ENCODE assay signal across 1 cellular context in the genomic region with DNA sequence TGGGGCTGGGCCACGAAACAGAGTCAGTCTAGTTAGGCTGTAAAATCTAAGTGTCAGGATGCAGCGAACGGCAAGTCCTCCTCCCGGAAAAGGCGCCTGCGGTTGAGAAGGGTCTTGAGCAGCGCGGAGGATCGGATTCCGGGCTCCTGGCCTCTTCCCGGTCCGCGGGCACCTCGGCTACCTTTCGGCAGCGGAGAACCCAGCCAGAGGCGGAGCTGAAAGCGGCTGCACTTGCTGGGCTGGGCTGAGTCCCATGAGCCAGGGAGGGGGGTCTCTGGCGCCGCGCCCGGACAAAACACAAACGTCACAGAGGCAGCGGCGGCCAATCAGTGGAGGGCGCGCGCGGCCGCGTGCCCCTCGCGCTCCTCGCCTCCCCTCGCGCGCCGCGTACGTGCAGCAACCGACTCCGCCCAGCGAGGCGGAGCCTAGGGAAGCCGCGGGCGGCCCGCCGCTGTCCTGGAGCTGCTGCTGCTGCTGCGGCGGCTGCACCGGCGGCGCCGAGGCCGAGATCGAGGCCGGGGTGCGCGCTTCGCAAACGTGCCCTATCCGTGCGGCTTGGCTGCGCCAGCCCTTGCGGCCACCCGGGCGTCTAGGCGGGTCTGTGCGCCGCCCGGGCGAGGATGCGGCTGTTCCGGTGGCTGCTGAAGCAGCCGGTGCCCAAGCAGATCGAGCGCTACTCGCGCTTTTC.
A peak's percentile ranks its signal among the peaks of the same experiment; 100 is the strongest.
TF ChIP-seq lines count a peak whose summit lies in the region.

Gene PDK3, plus strand, starts transcription at position 451 of the 688 bp plus-strand sequence. Its CDS starts 170 bp downstream, at position 621.

TF ChIP-seq in K562, 482 proteins besides CTCF, POLR2A, EP300 and RAD21 (continued from another document and continues in another):
- TF ChIP-seq, protein P1, sequence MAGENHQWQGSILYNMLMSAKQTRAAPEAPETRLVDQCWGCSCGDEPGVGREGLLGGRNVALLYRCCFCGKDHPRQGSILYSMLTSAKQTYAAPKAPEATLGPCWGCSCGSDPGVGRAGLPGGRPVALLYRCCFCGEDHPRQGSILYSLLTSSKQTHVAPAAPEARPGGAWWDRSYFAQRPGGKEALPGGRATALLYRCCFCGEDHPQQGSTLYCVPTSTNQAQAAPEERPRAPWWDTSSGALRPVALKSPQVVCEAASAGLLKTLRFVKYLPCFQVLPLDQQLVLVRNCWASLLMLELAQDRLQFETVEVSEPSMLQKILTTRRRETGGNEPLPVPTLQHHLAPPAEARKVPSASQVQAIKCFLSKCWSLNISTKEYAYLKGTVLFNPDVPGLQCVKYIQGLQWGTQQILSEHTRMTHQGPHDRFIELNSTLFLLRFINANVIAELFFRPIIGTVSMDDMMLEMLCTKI (IDR thresholded peaks at IDR 0.05; ENCODE audit: partially characterized antibody): no peak
- TF ChIP-seq BRF2 (IDR thresholded peaks at IDR 0.05; ENCODE audit: borderline replicate concordance, insufficient read depth, insufficient read length) (no peak), HMGN3 (IDR thresholded peaks at IDR 0.05; ENCODE audit: borderline replicate concordance, extremely low read depth, insufficient read length, low read depth, low read length) (peak; percentile 62), HNRNPLL (IDR thresholded peaks at IDR 0.05; ENCODE audit: low read depth, low read length, poor library complexity, severe bottlenecking) (peak; percentile 49), HMG20B (CRISPR knock-in tag; IDR thresholded peaks at IDR 0.05) (no peak), CTBP1 (IDR thresholded peaks at IDR 0.05; ENCODE audit: borderline replicate concordance) (peak; percentile 79), SIN3B (IDR thresholded peaks at IDR 0.05; ENCODE audit: low read depth) (no peak), ZBTB1 (CRISPR knock-in tag; IDR thresholded peaks at IDR 0.05; ENCODE audit: borderline replicate concordance, low read depth) (no peak), ARID2 (IDR thresholded peaks at IDR 0.05) (no peak), ATF4 (CRISPR knock-in tag; IDR thresholded peaks at IDR 0.05) (no peak), NR4A1 (CRISPR knock-in tag; IDR thresholded peaks at IDR 0.05) (no peak), NR4A1 (tag; IDR thresholded peaks at IDR 0.05) (no peak), DMBX1 (CRISPR knock-in tag; IDR thresholded peaks at IDR 0.05; ENCODE audit: borderline replicate concordance) (no peak), YY1 (IDR thresholded peaks at IDR 0.05; ENCODE audit: borderline replicate concordance in 1 of 3, control insufficient read depth in 1 of 3, extremely low read depth in 1 of 3, insufficient read depth in 3 of 3, insufficient read length in 1 of 3, insufficient replicate concordance in 2 of 3, low read depth in 1 of 3, low read length in 2 of 3) (no peak), WHSC1 (IDR thresholded peaks at IDR 0.05; ENCODE audit: low read length) (no peak), MNT (conservative IDR thresholded peaks at IDR 0.05) (no peak), FOSL1 (tag; conservative IDR thresholded peaks at IDR 0.05) (no peak), ZNF3 (CRISPR knock-in tag; IDR thresholded peaks at IDR 0.05) (no peak), NFXL1 (CRISPR knock-in tag; IDR thresholded peaks at IDR 0.05) (no peak), ARID1B (IDR thresholded peaks at IDR 0.05) (no peak), RBM39 (optimal IDR thresholded peaks at IDR 0.05; ENCODE audit: low read depth, low read length) (no peak), GABPB1 (CRISPR knock-in tag; IDR thresholded peaks at IDR 0.05) (no peak), PURB (CRISPR knock-in tag; IDR thresholded peaks at IDR 0.05; ENCODE audit: low read depth) (no peak), NELFE (IDR thresholded peaks at IDR 0.05; ENCODE audit: insufficient read depth, insufficient read length) (no peak), CREM (IDR thresholded peaks at IDR 0.05; ENCODE audit: low read depth) (peak; percentile 42), JUND (IDR thresholded peaks at IDR 0.05; ENCODE audit: borderline replicate concordance, low read depth, low read length) (no peak), JUND (tag; IDR thresholded peaks at IDR 0.05; ENCODE audit: borderline replicate concordance, low read depth, low read length) (no peak; the same call in 2 of the 3 replicates), SNRNP70 (optimal IDR thresholded peaks at IDR 0.05; ENCODE audit: low read depth, low read length) (no peak), KLF6 (CRISPR knock-in tag; IDR thresholded peaks at IDR 0.05; ENCODE audit: borderline replicate concordance) (no peak), TFE3 (CRISPR knock-in tag; IDR thresholded peaks at IDR 0.05) (no peak), ZNF644 (tag; IDR thresholded peaks at IDR 0.05; ENCODE audit: low read depth) (no peak), TCF3 (CRISPR knock-in tag; IDR thresholded peaks at IDR 0.05) (no peak), PHF8 (IDR thresholded peaks at IDR 0.05; ENCODE audit: borderline replicate concordance, low read length) (peak; percentile 53; the same call in 1 of the 2 replicates), NFE2 (IDR thresholded peaks at IDR 0.05; ENCODE audit: low read depth) (no peak), BHLHE40 (IDR thresholded peaks at IDR 0.05; ENCODE audit: low read length) (peak; percentile 55), MCM3 (IDR thresholded peaks at IDR 0.05) (no peak), CGGBP1 (CRISPR knock-in tag; IDR thresholded peaks at IDR 0.05) (no peak), NR2C1 (IDR thresholded peaks at IDR 0.05) (no peak), NR2C1 (tag; IDR thresholded peaks at IDR 0.05) (no peak), BMI1 (IDR thresholded peaks at IDR 0.05; ENCODE audit: low read length) (no peak)
- TF ChIP-seq, protein P2, sequence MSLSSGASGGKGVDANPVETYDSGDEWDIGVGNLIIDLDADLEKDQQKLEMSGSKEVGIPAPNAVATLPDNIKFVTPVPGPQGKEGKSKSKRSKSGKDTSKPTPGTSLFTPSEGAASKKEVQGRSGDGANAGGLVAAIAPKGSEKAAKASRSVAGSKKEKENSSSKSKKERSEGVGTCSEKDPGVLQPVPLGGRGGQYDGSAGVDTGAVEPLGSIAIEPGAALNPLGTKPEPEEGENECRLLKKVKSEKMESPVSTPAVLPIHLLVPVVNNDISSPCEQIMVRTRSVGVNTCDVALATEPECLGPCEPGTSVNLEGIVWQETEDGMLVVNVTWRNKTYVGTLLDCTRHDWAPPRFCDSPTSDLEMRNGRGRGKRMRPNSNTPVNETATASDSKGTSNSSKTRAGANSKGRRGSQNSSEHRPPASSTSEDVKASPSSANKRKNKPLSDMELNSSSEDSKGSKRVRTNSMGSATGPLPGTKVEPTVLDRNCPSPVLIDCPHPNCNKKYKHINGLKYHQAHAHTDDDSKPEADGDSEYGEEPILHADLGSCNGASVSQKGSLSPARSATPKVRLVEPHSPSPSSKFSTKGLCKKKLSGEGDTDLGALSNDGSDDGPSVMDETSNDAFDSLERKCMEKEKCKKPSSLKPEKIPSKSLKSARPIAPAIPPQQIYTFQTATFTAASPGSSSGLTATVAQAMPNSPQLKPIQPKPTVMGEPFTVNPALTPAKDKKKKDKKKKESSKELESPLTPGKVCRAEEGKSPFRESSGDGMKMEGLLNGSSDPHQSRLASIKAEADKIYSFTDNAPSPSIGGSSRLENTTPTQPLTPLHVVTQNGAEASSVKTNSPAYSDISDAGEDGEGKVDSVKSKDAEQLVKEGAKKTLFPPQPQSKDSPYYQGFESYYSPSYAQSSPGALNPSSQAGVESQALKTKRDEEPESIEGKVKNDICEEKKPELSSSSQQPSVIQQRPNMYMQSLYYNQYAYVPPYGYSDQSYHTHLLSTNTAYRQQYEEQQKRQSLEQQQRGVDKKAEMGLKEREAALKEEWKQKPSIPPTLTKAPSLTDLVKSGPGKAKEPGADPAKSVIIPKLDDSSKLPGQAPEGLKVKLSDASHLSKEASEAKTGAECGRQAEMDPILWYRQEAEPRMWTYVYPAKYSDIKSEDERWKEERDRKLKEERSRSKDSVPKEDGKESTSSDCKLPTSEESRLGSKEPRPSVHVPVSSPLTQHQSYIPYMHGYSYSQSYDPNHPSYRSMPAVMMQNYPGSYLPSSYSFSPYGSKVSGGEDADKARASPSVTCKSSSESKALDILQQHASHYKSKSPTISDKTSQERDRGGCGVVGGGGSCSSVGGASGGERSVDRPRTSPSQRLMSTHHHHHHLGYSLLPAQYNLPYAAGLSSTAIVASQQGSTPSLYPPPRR (CRISPR knock-in tag; IDR thresholded peaks at IDR 0.05; ENCODE audit: borderline replicate concordance): no peak
- TF ChIP-seq, protein P3, sequence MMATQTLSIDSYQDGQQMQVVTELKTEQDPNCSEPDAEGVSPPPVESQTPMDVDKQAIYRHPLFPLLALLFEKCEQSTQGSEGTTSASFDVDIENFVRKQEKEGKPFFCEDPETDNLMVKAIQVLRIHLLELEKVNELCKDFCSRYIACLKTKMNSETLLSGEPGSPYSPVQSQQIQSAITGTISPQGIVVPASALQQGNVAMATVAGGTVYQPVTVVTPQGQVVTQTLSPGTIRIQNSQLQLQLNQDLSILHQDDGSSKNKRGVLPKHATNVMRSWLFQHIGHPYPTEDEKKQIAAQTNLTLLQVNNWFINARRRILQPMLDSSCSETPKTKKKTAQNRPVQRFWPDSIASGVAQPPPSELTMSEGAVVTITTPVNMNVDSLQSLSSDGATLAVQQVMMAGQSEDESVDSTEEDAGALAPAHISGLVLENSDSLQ (IDR thresholded peaks at IDR 0.05): no peak
- TF ChIP-seq, protein P4, sequence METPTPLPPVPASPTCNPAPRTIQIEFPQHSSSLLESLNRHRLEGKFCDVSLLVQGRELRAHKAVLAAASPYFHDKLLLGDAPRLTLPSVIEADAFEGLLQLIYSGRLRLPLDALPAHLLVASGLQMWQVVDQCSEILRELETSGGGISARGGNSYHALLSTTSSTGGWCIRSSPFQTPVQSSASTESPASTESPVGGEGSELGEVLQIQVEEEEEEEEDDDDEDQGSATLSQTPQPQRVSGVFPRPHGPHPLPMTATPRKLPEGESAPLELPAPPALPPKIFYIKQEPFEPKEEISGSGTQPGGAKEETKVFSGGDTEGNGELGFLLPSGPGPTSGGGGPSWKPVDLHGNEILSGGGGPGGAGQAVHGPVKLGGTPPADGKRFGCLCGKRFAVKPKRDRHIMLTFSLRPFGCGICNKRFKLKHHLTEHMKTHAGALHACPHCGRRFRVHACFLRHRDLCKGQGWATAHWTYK (CRISPR knock-in tag; IDR thresholded peaks at IDR 0.05): no peak
- TF ChIP-seq, protein P5, sequence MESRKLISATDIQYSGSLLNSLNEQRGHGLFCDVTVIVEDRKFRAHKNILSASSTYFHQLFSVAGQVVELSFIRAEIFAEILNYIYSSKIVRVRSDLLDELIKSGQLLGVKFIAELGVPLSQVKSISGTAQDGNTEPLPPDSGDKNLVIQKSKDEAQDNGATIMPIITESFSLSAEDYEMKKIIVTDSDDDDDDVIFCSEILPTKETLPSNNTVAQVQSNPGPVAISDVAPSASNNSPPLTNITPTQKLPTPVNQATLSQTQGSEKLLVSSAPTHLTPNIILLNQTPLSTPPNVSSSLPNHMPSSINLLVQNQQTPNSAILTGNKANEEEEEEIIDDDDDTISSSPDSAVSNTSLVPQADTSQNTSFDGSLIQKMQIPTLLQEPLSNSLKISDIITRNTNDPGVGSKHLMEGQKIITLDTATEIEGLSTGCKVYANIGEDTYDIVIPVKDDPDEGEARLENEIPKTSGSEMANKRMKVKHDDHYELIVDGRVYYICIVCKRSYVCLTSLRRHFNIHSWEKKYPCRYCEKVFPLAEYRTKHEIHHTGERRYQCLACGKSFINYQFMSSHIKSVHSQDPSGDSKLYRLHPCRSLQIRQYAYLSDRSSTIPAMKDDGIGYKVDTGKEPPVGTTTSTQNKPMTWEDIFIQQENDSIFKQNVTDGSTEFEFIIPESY (CRISPR knock-in tag; IDR thresholded peaks at IDR 0.05): no peak
- TF ChIP-seq, protein P6, sequence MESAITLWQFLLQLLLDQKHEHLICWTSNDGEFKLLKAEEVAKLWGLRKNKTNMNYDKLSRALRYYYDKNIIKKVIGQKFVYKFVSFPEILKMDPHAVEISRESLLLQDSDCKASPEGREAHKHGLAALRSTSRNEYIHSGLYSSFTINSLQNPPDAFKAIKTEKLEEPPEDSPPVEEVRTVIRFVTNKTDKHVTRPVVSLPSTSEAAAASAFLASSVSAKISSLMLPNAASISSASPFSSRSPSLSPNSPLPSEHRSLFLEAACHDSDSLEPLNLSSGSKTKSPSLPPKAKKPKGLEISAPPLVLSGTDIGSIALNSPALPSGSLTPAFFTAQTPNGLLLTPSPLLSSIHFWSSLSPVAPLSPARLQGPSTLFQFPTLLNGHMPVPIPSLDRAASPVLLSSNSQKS (CRISPR knock-in tag; IDR thresholded peaks at IDR 0.05): no peak
